In the genomic region with DNA sequence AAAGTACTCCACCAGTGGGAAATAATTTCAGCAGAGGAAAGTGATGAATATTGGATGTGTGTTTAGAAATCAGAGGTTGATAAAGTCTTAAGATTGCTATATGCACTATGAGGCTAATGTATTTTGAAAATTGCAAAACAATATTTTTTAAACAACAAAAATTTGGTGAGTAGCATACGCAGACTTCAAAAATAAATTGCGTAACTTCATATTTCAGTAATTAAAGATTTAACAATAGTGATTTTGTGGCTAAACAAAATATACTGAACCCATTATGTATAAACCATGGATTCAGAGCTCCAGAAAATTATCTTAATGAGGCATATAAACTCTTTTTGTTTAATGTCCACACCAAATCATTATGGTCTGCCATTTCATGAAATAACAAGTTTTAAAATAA, we compare ENCODE assay signal across 18 cellular contexts.
"Had no signal": no experiment of that assay in that cellular context is flagged by ENCODE, and none has a peak within 500 bp of the region (broad histone marks: within the 10 kb centered on the region; RNA-seq: fewer than 3 reads in every experiment).

No MANE protein-coding gene starts in this region.

- H3K4me3 Mint-ChIP-seq: stimulated activated effector memory CD8-positive, alpha-beta T cell treated with anti-CD3 and anti-CD28 coated beads, Interleukin-12 subunit alpha, Interleukin-12 subunit beta, amount 100 ng/mL, for 72 hours had no signal

- H3K27me3 ChIP-seq: breast epithelium, neural progenitor cell, ovary had no signal

- H3K9me3 Mint-ChIP-seq: activated CD4-positive, alpha-beta T cell treated with anti-CD3 and anti-CD28 coated beads, Interleukin-2, amount 10 ng/mL, durations not matched to agents 24 days and 14 days; activated CD8-positive, alpha-beta T cell treated with anti-CD3 and anti-CD28 coated beads for 36 hours; activated T-cell treated with anti-CD3 and anti-CD28 coated beads, Interleukin-2, amount 50 U/mL, for 24 hours; activated T-helper 2 cell treated with anti-CD3 and anti-CD28 coated beads, Interferon-gamma antibody, Interleukin-2, Interleukin-4, amounts not matched to agents 10 μg/mL and 5 μg/mL and 100 μg/mL, durations not matched to agents 14 hours and 24 hours and 36 hours; neural progenitor cell; stimulated activated effector memory CD8-positive, alpha-beta T cell treated with anti-CD3 and anti-CD28 coated beads, Interleukin-12 subunit alpha, Interleukin-12 subunit beta, amount 100 ng/mL, for 72 hours; T-cell had no signal

- ATAC-seq: activated CD8-positive, alpha-beta T cell treated with anti-CD3 and anti-CD28 coated beads for 36 hours; sciatic nerve; stimulated activated effector memory CD8-positive, alpha-beta T cell treated with anti-CD3 and anti-CD28 coated beads, Interleukin-12 subunit alpha, Interleukin-12 subunit beta, amount 100 ng/mL, for 72 hours; T-cell had no signal

- H3K27me3 Mint-ChIP-seq: activated CD8-positive, alpha-beta T cell treated with anti-CD3 and anti-CD28 coated beads for 36 hours; activated T-cell treated with anti-CD3 and anti-CD28 coated beads, Interleukin-2, amount 50 U/mL, for 24 hours; T-cell had no signal

- H3K27ac ChIP-seq: breast epithelium, neural progenitor cell, ovary had no signal

- H3K27ac Mint-ChIP-seq: activated CD4-positive, alpha-beta T cell treated with anti-CD3 and anti-CD28 coated beads, Interleukin-2, amount 10 ng/mL, durations not matched to agents 24 days and 14 days; activated T-cell treated with anti-CD3 and anti-CD28 coated beads, Interleukin-2, amount 50 U/mL, for 24 hours; neural progenitor cell had no signal

- H3K36me3 ChIP-seq: breast epithelium, neural progenitor cell, ovary had no signal

- FAIRE-seq: astrocyte, keratinocyte had no signal

- H3K36me3 Mint-ChIP-seq: T-cell had no signal

- H3K9me3 ChIP-seq: breast epithelium, ovary had no signal

- H3K4me3 ChIP-seq: breast epithelium, coronary artery, neural progenitor cell, ovary, smooth muscle cell had no signal

- DNase-seq: activated CD4-positive, alpha-beta T cell treated with anti-CD3 and anti-CD28 coated beads, Interleukin-2, amount 10 ng/mL, durations not matched to agents 24 days and 14 days; activated CD8-positive, alpha-beta T cell treated with anti-CD3 and anti-CD28 coated beads for 36 hours; activated naive CD4-positive, alpha-beta T cell treated with Interleukin-2 at 50 U/mL for 16 hours; activated T-cell treated with anti-CD3 and anti-CD28 coated beads, Interleukin-2, amount 50 U/mL, for 24 hours; erythroblast; foreskin melanocyte; ovary; stimulated activated CD4-positive, alpha-beta T cell treated with anti-CD3 and anti-CD28 coated beads, Interleukin-4, amount 100 ng/mL, for 24 hours; T-cell had no signal
